ENCODE assay signal across 22 cellular contexts in genomic region chrX:49993661-49994060, GRCh38.
"Had no signal": no experiment of that assay in that cellular context is flagged by ENCODE, and none has a peak within 500 bp of the region (broad histone marks: within the 10 kb centered on the region; RNA-seq: fewer than 3 reads in every experiment).

No MANE protein-coding gene starts in this region.

- H3K4me3 Mint-ChIP-seq: memory B cell; naive thymus-derived CD4-positive, alpha-beta T cell; neural crest cell; stimulated activated effector memory CD8-positive, alpha-beta T cell treated with anti-CD3 and anti-CD28 coated beads, Interleukin-12 subunit alpha, Interleukin-12 subunit beta, amount 100 ng/mL, for 72 hours; stimulated activated naive CD8-positive, alpha-beta T cell treated with anti-CD3 and anti-CD28 coated beads, Interleukin-15, Interleukin-2, amounts not matched to agents 100 ng/mL and 50 ng/mL, for 24 hours had no signal

- DNase-seq: dorsolateral prefrontal cortex; effector CD8-positive, alpha-beta T cell; gastrocnemius medialis; islet precursor cell; left lung; lower lobe of right lung; midbrain; naive thymus-derived CD4-positive, alpha-beta T cell; pancreas; right cardiac atrium; stimulated activated CD4-positive, alpha-beta T cell treated with anti-CD3 and anti-CD28 coated beads, Interleukin-4, amount 100 ng/mL, for 1 hour; stimulated activated CD8-positive, alpha-beta memory T cell treated with anti-CD3 and anti-CD28 coated beads, Interleukin-4, amount 100 ng/mL, for 48 hours; tibial artery; upper lobe of left lung had no signal

- H3K27ac ChIP-seq: coronary artery, dorsolateral prefrontal cortex, gastrocnemius medialis, left lung, lower lobe of right lung, pancreas, tibial artery, upper lobe of left lung, vagina had no signal

- H3K27me3 ChIP-seq: gastrocnemius medialis, left lung, pancreas, tibial artery, upper lobe of left lung, vagina had no signal

- H3K27me3 Mint-ChIP-seq: memory B cell; naive thymus-derived CD4-positive, alpha-beta T cell; progenitor cell of endocrine pancreas; stimulated activated naive CD8-positive, alpha-beta T cell treated with anti-CD3 and anti-CD28 coated beads, Interleukin-15, Interleukin-2, amounts not matched to agents 100 ng/mL and 50 ng/mL, for 24 hours had no signal

- H3K27ac Mint-ChIP-seq: memory B cell; naive thymus-derived CD4-positive, alpha-beta T cell; progenitor cell of endocrine pancreas; stimulated activated effector memory CD8-positive, alpha-beta T cell treated with anti-CD3 and anti-CD28 coated beads, Interleukin-12 subunit alpha, Interleukin-12 subunit beta, amount 100 ng/mL, for 72 hours; stimulated activated naive CD8-positive, alpha-beta T cell treated with anti-CD3 and anti-CD28 coated beads, Interleukin-15, Interleukin-2, amounts not matched to agents 100 ng/mL and 50 ng/mL, for 24 hours had no signal

- H3K9me3 ChIP-seq: gastrocnemius medialis, left lung, lower lobe of right lung, pancreas, tibial artery, upper lobe of left lung, vagina had no signal

- ATAC-seq: esophagus mucosa; gastrocnemius medialis; left lung; lower lobe of right lung; naive thymus-derived CD4-positive, alpha-beta T cell; pancreas; right cardiac atrium; stimulated activated effector memory CD8-positive, alpha-beta T cell treated with anti-CD3 and anti-CD28 coated beads, Interleukin-12 subunit alpha, Interleukin-12 subunit beta, amount 100 ng/mL, for 72 hours had no signal

- H3K36me3 Mint-ChIP-seq: naive thymus-derived CD4-positive, alpha-beta T cell; stimulated activated effector memory CD8-positive, alpha-beta T cell treated with anti-CD3 and anti-CD28 coated beads, Interleukin-12 subunit alpha, Interleukin-12 subunit beta, amount 100 ng/mL, for 72 hours had no signal

- H3K9me3 Mint-ChIP-seq: memory B cell; stimulated activated effector memory CD8-positive, alpha-beta T cell treated with anti-CD3 and anti-CD28 coated beads, Interleukin-12 subunit alpha, Interleukin-12 subunit beta, amount 100 ng/mL, for 72 hours; stimulated activated naive CD8-positive, alpha-beta T cell treated with anti-CD3 and anti-CD28 coated beads, Interleukin-15, Interleukin-2, amounts not matched to agents 100 ng/mL and 50 ng/mL, for 24 hours had no signal

- H3K4me1 Mint-ChIP-seq: memory B cell; naive thymus-derived CD4-positive, alpha-beta T cell; stimulated activated effector memory CD8-positive, alpha-beta T cell treated with anti-CD3 and anti-CD28 coated beads, Interleukin-12 subunit alpha, Interleukin-12 subunit beta, amount 100 ng/mL, for 72 hours had no signal
